Comparison of ENCODE assay signal across 1 cellular context in the genomic region with DNA sequence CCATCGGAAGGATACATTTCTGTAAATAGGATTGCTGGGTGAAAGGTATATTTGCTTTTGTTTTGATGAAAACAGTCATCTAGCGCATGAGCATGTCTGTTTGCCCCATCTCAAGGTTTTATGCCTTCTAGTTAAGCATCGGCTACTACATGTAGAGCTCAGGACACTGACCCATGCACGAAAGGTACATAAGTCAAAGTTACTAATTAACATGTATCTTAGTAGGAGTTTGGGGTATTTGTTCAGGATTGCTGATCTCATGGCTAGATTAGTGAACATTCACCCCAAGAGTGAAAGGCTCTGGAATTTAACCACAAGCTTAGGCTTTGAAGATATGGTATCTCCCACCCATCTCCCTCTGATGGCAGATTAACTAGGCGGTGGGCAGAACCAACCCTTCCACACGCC.
A peak's percentile ranks its signal among the peaks of the same experiment; 100 is the strongest.
TF ChIP-seq lines count a peak whose summit lies in the region.

No MANE protein-coding gene starts in this region.

TF ChIP-seq in HepG2, 621 proteins besides CTCF, POLR2A, EP300 and RAD21 (continued from another document and continues in another):
- TF ChIP-seq, protein P1, sequence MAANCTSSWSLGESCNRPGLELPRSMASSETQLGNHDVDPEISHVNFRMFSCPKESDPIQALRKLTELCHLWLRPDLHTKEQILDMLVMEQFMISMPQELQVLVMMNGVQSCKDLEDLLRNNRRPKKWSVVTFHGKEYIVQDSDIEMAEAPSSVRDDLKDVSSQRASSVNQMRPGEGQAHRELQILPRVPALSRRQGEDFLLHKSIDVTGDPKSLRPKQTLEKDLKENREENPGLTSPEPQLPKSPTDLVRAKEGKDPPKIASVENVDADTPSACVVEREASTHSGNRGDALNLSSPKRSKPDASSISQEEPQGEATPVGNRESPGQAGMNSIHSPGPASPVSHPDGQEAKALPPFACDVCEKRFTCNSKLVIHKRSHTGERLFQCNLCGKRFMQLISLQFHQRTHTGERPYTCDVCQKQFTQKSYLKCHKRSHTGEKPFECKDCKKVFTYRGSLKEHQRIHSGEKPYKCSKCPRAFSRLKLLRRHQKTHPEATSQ (CRISPR knock-in tag; IDR thresholded peaks at IDR 0.05; ENCODE audit: borderline replicate concordance) = no peak
- TF ChIP-seq, protein P2, sequence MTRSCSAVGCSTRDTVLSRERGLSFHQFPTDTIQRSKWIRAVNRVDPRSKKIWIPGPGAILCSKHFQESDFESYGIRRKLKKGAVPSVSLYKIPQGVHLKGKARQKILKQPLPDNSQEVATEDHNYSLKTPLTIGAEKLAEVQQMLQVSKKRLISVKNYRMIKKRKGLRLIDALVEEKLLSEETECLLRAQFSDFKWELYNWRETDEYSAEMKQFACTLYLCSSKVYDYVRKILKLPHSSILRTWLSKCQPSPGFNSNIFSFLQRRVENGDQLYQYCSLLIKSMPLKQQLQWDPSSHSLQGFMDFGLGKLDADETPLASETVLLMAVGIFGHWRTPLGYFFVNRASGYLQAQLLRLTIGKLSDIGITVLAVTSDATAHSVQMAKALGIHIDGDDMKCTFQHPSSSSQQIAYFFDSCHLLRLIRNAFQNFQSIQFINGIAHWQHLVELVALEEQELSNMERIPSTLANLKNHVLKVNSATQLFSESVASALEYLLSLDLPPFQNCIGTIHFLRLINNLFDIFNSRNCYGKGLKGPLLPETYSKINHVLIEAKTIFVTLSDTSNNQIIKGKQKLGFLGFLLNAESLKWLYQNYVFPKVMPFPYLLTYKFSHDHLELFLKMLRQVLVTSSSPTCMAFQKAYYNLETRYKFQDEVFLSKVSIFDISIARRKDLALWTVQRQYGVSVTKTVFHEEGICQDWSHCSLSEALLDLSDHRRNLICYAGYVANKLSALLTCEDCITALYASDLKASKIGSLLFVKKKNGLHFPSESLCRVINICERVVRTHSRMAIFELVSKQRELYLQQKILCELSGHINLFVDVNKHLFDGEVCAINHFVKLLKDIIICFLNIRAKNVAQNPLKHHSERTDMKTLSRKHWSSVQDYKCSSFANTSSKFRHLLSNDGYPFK (CRISPR knock-in tag; IDR thresholded peaks at IDR 0.05; ENCODE audit: borderline replicate concordance) = no peak
- peak; percentile 78; the same call in 1 of the 2 replicates for TF ChIP-seq HMG20A (CRISPR knock-in tag; IDR thresholded peaks at IDR 0.05; ENCODE audit: borderline replicate concordance)
- TF ChIP-seq ZNF766 (CRISPR knock-in tag; IDR thresholded peaks at IDR 0.05; ENCODE audit: borderline replicate concordance) = no peak
- TF ChIP-seq, protein P3, sequence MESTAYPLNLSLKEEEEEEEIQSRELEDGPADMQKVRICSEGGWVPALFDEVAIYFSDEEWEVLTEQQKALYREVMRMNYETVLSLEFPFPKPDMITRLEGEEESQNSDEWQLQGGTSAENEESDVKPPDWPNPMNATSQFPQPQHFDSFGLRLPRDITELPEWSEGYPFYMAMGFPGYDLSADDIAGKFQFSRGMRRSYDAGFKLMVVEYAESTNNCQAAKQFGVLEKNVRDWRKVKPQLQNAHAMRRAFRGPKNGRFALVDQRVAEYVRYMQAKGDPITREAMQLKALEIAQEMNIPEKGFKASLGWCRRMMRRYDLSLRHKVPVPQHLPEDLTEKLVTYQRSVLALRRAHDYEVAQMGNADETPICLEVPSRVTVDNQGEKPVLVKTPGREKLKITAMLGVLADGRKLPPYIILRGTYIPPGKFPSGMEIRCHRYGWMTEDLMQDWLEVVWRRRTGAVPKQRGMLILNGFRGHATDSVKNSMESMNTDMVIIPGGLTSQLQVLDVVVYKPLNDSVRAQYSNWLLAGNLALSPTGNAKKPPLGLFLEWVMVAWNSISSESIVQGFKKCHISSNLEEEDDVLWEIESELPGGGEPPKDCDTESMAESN (CRISPR knock-in tag; conservative IDR thresholded peaks at IDR 0.05) = no peak
- TF ChIP-seq HNRNPUL1 (IDR thresholded peaks at IDR 0.05; ENCODE audit: low read depth, low read length) = no peak
- TF ChIP-seq RARA (CRISPR knock-in tag; IDR thresholded peaks at IDR 0.05) = peak; percentile 85
- no peak for TF ChIP-seq ZNF33B (CRISPR knock-in tag; IDR thresholded peaks at IDR 0.05)
- TF ChIP-seq, protein P4, sequence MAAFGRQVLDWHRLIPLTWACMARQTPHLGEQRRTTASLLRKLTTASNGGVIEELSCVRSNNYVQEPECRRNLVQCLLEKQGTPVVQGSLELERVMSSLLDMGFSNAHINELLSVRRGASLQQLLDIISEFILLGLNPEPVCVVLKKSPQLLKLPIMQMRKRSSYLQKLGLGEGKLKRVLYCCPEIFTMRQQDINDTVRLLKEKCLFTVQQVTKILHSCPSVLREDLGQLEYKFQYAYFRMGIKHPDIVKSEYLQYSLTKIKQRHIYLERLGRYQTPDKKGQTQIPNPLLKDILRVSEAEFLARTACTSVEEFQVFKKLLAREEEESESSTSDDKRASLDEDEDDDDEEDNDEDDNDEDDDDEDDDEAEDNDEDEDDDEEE (CRISPR knock-in tag; IDR thresholded peaks at IDR 0.05) = no peak
- no peak for TF ChIP-seq ZNF367 (CRISPR knock-in tag; IDR thresholded peaks at IDR 0.05; ENCODE audit: borderline replicate concordance)
- TF ChIP-seq ZNF496 (CRISPR knock-in tag; IDR thresholded peaks at IDR 0.05; ENCODE audit: insufficient replicate concordance) = no peak
- no peak for TF ChIP-seq ZNF430 (CRISPR knock-in tag; IDR thresholded peaks at IDR 0.05)
- TF ChIP-seq ZNF724P (CRISPR knock-in tag; IDR thresholded peaks at IDR 0.05; ENCODE audit: borderline replicate concordance) = no peak
- no peak for TF ChIP-seq TAF15 (IDR thresholded peaks at IDR 0.05; ENCODE audit: low read depth, low read length, poor library complexity, severe bottlenecking)
- no peak for TF ChIP-seq ZNF552 (CRISPR knock-in tag; IDR thresholded peaks at IDR 0.05; ENCODE audit: borderline replicate concordance)
- TF ChIP-seq NCOA2 (CRISPR knock-in tag; IDR thresholded peaks at IDR 0.05) = peak; percentile 76
- TF ChIP-seq, protein P5, sequence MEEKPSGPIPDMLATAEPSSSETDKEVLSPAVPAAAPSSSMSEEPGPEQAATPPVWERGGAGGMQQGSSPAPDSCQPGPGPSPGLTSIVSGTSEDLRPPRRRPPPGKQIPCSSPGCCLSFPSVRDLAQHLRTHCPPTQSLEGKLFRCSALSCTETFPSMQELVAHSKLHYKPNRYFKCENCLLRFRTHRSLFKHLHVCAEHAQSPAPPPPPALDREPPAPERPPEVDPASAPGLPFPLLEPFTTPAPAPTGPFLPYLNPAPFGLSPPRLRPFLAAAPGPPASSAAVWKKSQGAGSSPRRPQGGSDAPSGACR (CRISPR knock-in tag; IDR thresholded peaks at IDR 0.05) = no peak
- TF ChIP-seq ZNF44 (CRISPR knock-in tag; IDR thresholded peaks at IDR 0.05) = no peak
- TF ChIP-seq, protein P6, sequence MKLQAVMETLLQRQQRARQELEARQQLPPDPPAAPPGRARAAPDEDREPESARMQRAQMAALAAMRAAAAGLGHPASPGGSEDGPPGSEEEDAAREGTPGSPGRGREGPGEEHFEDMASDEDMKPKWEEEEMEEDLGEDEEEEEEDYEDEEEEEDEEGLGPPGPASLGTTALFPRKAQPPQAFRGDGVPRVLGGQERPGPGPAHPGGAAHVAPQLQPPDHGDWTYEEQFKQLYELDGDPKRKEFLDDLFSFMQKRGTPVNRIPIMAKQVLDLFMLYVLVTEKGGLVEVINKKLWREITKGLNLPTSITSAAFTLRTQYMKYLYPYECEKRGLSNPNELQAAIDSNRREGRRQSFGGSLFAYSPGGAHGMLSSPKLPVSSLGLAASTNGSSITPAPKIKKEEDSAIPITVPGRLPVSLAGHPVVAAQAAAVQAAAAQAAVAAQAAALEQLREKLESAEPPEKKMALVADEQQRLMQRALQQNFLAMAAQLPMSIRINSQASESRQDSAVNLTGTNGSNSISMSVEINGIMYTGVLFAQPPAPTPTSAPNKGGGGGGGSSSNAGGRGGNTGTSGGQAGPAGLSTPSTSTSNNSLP (IDR thresholded peaks at IDR 0.05; ENCODE audit: low read depth, low read length) = peak; percentile 58; the same call in 1 of the 2 replicates
- no peak for TF ChIP-seq ZNF468 (CRISPR knock-in tag; IDR thresholded peaks at IDR 0.05)
- no peak for TF ChIP-seq ELF4 (CRISPR knock-in tag; IDR thresholded peaks at IDR 0.05; ENCODE audit: borderline replicate concordance)
- TF ChIP-seq RORA (CRISPR knock-in tag; IDR thresholded peaks at IDR 0.05) = no peak
- TF ChIP-seq, protein P7, sequence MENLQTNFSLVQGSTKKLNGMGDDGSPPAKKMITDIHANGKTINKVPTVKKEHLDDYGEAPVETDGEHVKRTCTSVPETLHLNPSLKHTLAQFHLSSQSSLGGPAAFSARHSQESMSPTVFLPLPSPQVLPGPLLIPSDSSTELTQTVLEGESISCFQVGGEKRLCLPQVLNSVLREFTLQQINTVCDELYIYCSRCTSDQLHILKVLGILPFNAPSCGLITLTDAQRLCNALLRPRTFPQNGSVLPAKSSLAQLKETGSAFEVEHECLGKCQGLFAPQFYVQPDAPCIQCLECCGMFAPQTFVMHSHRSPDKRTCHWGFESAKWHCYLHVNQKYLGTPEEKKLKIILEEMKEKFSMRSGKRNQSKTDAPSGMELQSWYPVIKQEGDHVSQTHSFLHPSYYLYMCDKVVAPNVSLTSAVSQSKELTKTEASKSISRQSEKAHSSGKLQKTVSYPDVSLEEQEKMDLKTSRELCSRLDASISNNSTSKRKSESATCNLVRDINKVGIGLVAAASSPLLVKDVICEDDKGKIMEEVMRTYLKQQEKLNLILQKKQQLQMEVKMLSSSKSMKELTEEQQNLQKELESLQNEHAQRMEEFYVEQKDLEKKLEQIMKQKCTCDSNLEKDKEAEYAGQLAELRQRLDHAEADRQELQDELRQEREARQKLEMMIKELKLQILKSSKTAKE (CRISPR knock-in tag; IDR thresholded peaks at IDR 0.05; ENCODE audit: borderline replicate concordance) = peak; percentile 26; the same call in 1 of the 2 replicates
- TF ChIP-seq ZNF615 (CRISPR knock-in tag; IDR thresholded peaks at IDR 0.05; ENCODE audit: borderline replicate concordance) = no peak
- TF ChIP-seq ZNF337 (CRISPR knock-in tag; IDR thresholded peaks at IDR 0.05; ENCODE audit: borderline replicate concordance, low read depth) = no peak
- no peak for TF ChIP-seq ZNF563 (CRISPR knock-in tag; IDR thresholded peaks at IDR 0.05)
- TF ChIP-seq ZBTB1 (CRISPR knock-in tag; IDR thresholded peaks at IDR 0.05; ENCODE audit: borderline replicate concordance) = no peak
- peak; percentile 30; the same call in 1 of the 2 replicates for TF ChIP-seq ZNF331 (CRISPR knock-in tag; IDR thresholded peaks at IDR 0.05)
- no peak for TF ChIP-seq ARNTL (CRISPR knock-in tag; IDR thresholded peaks at IDR 0.05)
- TF ChIP-seq ZNF713 (CRISPR knock-in tag; IDR thresholded peaks at IDR 0.05) = no peak
- TF ChIP-seq, protein P8, sequence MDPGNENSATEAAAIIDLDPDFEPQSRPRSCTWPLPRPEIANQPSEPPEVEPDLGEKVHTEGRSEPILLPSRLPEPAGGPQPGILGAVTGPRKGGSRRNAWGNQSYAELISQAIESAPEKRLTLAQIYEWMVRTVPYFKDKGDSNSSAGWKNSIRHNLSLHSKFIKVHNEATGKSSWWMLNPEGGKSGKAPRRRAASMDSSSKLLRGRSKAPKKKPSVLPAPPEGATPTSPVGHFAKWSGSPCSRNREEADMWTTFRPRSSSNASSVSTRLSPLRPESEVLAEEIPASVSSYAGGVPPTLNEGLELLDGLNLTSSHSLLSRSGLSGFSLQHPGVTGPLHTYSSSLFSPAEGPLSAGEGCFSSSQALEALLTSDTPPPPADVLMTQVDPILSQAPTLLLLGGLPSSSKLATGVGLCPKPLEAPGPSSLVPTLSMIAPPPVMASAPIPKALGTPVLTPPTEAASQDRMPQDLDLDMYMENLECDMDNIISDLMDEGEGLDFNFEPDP (CRISPR knock-in tag; conservative IDR thresholded peaks at IDR 0.05) = no peak
- peak; percentile 21 for TF ChIP-seq TBL1XR1 (IDR thresholded peaks at IDR 0.05; ENCODE audit: borderline replicate concordance, low read length, partially characterized antibody)
- TF ChIP-seq, protein P9, sequence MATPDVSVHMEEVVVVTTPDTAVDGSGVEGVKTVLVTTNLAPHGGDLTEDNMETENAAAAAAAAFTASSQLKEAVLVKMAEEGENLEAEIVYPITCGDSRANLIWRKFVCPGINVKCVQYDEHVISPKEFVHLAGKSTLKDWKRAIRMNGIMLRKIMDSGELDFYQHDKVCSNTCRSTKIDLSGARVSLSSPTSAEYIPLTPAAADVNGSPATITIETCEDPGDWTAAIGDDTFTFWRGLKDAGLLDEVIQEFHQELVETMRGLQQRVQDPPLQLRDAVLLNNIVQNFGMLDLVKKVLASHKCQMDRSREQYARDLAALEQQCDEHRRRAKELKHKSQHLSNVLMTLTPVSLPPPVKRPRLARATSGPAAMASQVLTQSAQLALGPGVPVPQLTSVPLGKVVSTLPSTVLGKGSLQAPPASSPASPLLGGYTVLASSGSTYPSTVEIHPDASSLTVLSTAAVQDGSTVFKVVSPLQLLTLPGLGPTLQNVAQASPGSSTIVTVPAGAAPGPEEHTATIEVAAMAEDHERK (CRISPR knock-in tag; IDR thresholded peaks at IDR 0.05; ENCODE audit: low read depth) = no peak
- no peak for TF ChIP-seq ZNF660 (CRISPR knock-in tag; IDR thresholded peaks at IDR 0.05; ENCODE audit: borderline replicate concordance, low read depth)
- no peak for TF ChIP-seq ZNF33A (CRISPR knock-in tag; IDR thresholded peaks at IDR 0.05; ENCODE audit: borderline replicate concordance)
- TF ChIP-seq, protein P10, sequence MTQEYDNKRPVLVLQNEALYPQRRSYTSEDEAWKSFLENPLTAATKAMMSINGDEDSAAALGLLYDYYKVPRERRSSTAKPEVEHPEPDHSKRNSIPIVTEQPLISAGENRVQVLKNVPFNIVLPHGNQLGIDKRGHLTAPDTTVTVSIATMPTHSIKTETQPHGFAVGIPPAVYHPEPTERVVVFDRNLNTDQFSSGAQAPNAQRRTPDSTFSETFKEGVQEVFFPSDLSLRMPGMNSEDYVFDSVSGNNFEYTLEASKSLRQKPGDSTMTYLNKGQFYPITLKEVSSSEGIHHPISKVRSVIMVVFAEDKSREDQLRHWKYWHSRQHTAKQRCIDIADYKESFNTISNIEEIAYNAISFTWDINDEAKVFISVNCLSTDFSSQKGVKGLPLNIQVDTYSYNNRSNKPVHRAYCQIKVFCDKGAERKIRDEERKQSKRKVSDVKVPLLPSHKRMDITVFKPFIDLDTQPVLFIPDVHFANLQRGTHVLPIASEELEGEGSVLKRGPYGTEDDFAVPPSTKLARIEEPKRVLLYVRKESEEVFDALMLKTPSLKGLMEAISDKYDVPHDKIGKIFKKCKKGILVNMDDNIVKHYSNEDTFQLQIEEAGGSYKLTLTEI (CRISPR knock-in tag; conservative IDR thresholded peaks at IDR 0.05) = no peak
- TF ChIP-seq NR3C1 (CRISPR knock-in tag; IDR thresholded peaks at IDR 0.05) = no peak
- TF ChIP-seq HNF4G (IDR thresholded peaks at IDR 0.05; ENCODE audit: borderline replicate concordance, low read depth, low read length) = no peak
- no peak for TF ChIP-seq HNF4G (CRISPR knock-in tag; IDR thresholded peaks at IDR 0.05; ENCODE audit: borderline replicate concordance, low read depth)
- no peak for TF ChIP-seq NFIB (CRISPR knock-in tag; IDR thresholded peaks at IDR 0.05; ENCODE audit: borderline replicate concordance)
- TF ChIP-seq, protein P11, sequence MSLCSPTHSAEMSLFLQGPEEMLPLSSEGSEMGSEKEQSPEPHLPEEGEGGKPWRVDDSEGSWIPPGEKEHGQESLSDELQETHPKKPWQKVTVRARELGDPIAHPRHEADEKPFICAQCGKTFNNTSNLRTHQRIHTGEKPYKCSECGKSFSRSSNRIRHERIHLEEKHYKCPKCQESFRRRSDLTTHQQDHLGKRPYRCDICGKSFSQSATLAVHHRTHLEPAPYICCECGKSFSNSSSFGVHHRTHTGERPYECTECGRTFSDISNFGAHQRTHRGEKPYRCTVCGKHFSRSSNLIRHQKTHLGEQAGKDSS (CRISPR knock-in tag; IDR thresholded peaks at IDR 0.05; ENCODE audit: borderline replicate concordance, low read depth) = no peak
